ENCODE assay signal across 24 cellular contexts in the genomic region with DNA sequence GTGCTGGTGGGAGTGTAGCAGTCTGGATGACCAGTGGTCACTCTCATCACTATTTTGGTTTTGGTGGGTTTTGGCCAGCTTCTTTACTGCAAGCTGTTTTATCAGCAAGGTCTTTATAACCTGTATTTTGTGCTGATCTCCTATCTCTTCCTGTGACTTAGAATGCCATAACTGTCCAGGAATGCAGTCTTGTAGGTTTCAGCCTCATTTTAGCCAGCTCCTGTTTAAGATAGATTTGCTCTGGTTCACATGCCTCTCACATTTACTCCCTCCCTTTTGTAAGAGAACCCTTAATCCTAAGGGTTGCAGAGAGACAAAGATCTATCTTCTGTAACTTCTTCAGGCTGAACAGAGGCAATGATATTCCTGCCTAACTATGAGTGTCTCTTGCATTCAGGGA. TPM values are rescaled to one million over a fixed set of nuclear protein-coding genes. Genes with fewer than 3 reads are reported as not detected.
"Had no signal": no experiment of that assay in that cellular context is flagged by ENCODE, and none has a peak within 500 bp of the region (broad histone marks: within the 10 kb centered on the region; RNA-seq: fewer than 3 reads in every experiment).

No MANE protein-coding gene starts in this region.

- H3K4me3 ChIP-seq: K562 had no signal

- H3K4me1 Mint-ChIP-seq: activated CD8-positive, alpha-beta memory T cell treated with anti-CD3 and anti-CD28 coated beads, Interleukin-2, amount 10 ng/mL, durations not matched to agents 7 days and 5 days; activated naive CD8-positive, alpha-beta T cell treated with anti-CD3 and anti-CD28 coated beads, Interleukin-2, amount 50 U/mL, for 24 hours; WTC11 had no signal

- H3K27ac ChIP-seq: brain microvascular endothelial cell had no signal

- H3K27me3 ChIP-seq: brain microvascular endothelial cell had no signal

- H3K36me3 ChIP-seq: brain microvascular endothelial cell had no signal

- DNase-seq: activated CD4-positive, alpha-beta T cell treated with anti-CD3 and anti-CD28 coated beads for 48 hours; activated CD4-positive, alpha-beta T cell treated with anti-CD3 and anti-CD28 coated beads, Interleukin-2, amount 50 U/mL, for 4 hours; activated CD4-positive, CD25-positive, alpha-beta regulatory T cell treated with anti-CD3 and anti-CD28 coated beads, Interleukin-2, amount 50 U/mL, for 72 hours; activated CD8-positive, alpha-beta memory T cell treated with anti-CD3 and anti-CD28 coated beads, Interleukin-2, amount 10 ng/mL, durations not matched to agents 7 days and 5 days; activated CD8-positive, alpha-beta T cell treated with anti-CD3 and anti-CD28 coated beads, Interleukin-2, amount 10 ng/mL, durations not matched to agents 7 days and 5 days; activated effector memory CD4-positive, alpha-beta T cell treated with Interleukin-2 at 50 U/mL for 16 hours; activated naive CD4-positive, alpha-beta T cell; activated naive CD8-positive, alpha-beta T cell treated with anti-CD3 and anti-CD28 coated beads, Interleukin-2, amount 50 U/mL, for 24 hours; activated T-cell treated with anti-CD3 and anti-CD28 coated beads, Interleukin-2, amount 50 U/mL, for 24 hours; amygdala; brain microvascular endothelial cell; Karpas-422; NCI-H1105 treated with DMSO at 0.1 percent for 48 hours; NCI-H1436 treated with DMSO at 0.1 percent for 48 hours; NCI-H187; NCI-H2081; NCI-H446; NCI-H524; SHP77 treated with DMSO at 0.1 percent for 48 hours had no signal

- H3K27ac Mint-ChIP-seq: activated CD8-positive, alpha-beta memory T cell treated with anti-CD3 and anti-CD28 coated beads, Interleukin-2, amount 10 ng/mL, durations not matched to agents 7 days and 5 days; activated CD8-positive, alpha-beta T cell treated with anti-CD3 and anti-CD28 coated beads, Interleukin-2, amount 10 ng/mL, durations not matched to agents 7 days and 5 days; activated naive CD4-positive, alpha-beta T cell treated with anti-CD3 and anti-CD28 coated beads, Interleukin-2, amount 50 U/mL, for 72 hours; activated naive CD8-positive, alpha-beta T cell treated with anti-CD3 and anti-CD28 coated beads, Interleukin-2, amount 50 U/mL, for 24 hours; activated T-cell treated with anti-CD3 and anti-CD28 coated beads, Interleukin-2, amount 50 U/mL, for 24 hours; activated T-helper 1 cell treated with anti-CD3 and anti-CD28 coated beads, Interleukin-12 subunit alpha, Interleukin-12 subunit beta, Interleukin-2, Interleukin-4 antibody, amounts not matched to agents 30 ng/mL and 10 ng/mL and 1 ng/mL, durations not matched to agents 14 hours and 24 hours and 36 hours; T-helper 1 cell treated with Interleukin-12 subunit alpha and Interleukin-12 subunit beta and Interleukin-4 antibody, amounts not matched to agents 30 μg/mL and 1 μg/mL, for 36 hours; WTC11 had no signal

- ATAC-seq: activated CD8-positive, alpha-beta memory T cell treated with anti-CD3 and anti-CD28 coated beads, Interleukin-2, amount 10 ng/mL, durations not matched to agents 7 days and 5 days; activated CD8-positive, alpha-beta T cell treated with anti-CD3 and anti-CD28 coated beads, Interleukin-2, amount 10 ng/mL, durations not matched to agents 7 days and 5 days; activated naive CD4-positive, alpha-beta T cell treated with anti-CD3 and anti-CD28 coated beads, Interleukin-2, amount 50 U/mL, for 72 hours; activated naive CD8-positive, alpha-beta T cell treated with anti-CD3 and anti-CD28 coated beads, Interleukin-2, amount 50 U/mL, for 24 hours; K562; WTC11 had no signal

- H3K36me3 Mint-ChIP-seq: activated CD8-positive, alpha-beta memory T cell treated with anti-CD3 and anti-CD28 coated beads, Interleukin-2, amount 10 ng/mL, durations not matched to agents 7 days and 5 days had no signal

- H3K27me3 Mint-ChIP-seq: activated CD8-positive, alpha-beta memory T cell treated with anti-CD3 and anti-CD28 coated beads, Interleukin-2, amount 10 ng/mL, durations not matched to agents 7 days and 5 days; activated T-cell treated with anti-CD3 and anti-CD28 coated beads, Interleukin-2, amount 50 U/mL, for 24 hours had no signal

- H3K4me3 Mint-ChIP-seq: activated CD8-positive, alpha-beta memory T cell treated with anti-CD3 and anti-CD28 coated beads, Interleukin-2, amount 10 ng/mL, durations not matched to agents 7 days and 5 days; activated CD8-positive, alpha-beta T cell treated with anti-CD3 and anti-CD28 coated beads, Interleukin-2, amount 10 ng/mL, durations not matched to agents 7 days and 5 days; activated naive CD8-positive, alpha-beta T cell treated with anti-CD3 and anti-CD28 coated beads, Interleukin-2, amount 50 U/mL, for 24 hours; activated T-cell treated with anti-CD3 and anti-CD28 coated beads, Interleukin-2, amount 50 U/mL, for 24 hours; activated T-helper 1 cell treated with anti-CD3 and anti-CD28 coated beads, Interleukin-12 subunit alpha, Interleukin-12 subunit beta, Interleukin-2, Interleukin-4 antibody, amounts not matched to agents 30 ng/mL and 10 ng/mL and 1 ng/mL, durations not matched to agents 14 hours and 24 hours and 36 hours; T-helper 1 cell treated with Interleukin-12 subunit alpha and Interleukin-12 subunit beta and Interleukin-4 antibody, amounts not matched to agents 30 μg/mL and 1 μg/mL, for 36 hours; WTC11 had no signal

RNA-seq across cellular contexts. Expression of gene INHBA, which starts 51.2 kb away (rescaled TPM):
- total RNA-seq: activated CD8-positive, alpha-beta memory T cell treated with anti-CD3 and anti-CD28 coated beads, Interleukin-2, amount 10 ng/mL, durations not matched to agents 7 days and 5 days; activated CD8-positive, alpha-beta T cell treated with anti-CD3 and anti-CD28 coated beads, Interleukin-2, amount 10 ng/mL, durations not matched to agents 7 days and 5 days had no signal
- polyA plus RNA-seq: K562 had no signal
